Comparison of ENCODE assay signal across 10 cellular contexts in the genomic region with DNA sequence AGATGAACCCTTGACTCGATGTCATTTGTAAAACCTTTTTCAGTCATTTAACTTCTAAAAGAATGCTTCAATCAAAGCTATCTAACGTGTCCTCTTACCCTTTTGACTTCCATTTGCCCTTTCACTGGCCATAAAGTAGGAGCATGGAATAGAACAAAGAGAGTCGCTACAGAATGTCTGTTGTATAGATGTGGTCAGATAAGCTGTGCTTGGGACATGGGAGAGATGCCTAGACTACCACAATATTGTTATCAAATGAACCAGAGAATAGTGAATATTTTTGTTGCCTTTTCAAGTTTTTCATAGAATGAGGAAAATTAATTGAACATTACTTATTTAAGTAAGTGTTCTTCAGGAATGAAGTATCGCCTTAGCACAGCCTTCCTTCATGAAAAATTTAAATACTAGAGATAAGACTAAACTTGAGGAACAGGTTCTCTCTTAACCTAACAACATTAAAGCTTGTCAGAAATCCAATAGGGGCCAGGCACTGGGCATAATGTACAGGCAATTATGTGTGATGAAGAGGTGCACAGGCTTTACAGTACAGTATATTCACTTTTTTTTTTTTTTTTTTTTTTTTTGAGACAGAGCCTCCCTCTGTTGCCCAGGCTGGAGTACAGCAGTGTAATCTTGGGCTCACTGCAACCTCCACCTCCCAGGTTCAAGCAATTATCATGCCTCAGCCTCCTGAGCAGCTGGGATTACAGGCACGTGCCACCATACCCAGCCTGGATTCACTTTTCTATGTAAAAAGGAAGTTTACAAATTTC. TPM values are rescaled to one million over a fixed set of nuclear protein-coding genes. Genes with fewer than 3 reads are reported as not detected.
A peak's percentile ranks its signal among the peaks of the same experiment; 100 is the strongest.
DNase-seq lines count a peak whose midpoint lies in the region; ATAC-seq, FAIRE-seq and TF ChIP-seq lines count a peak whose summit lies in the region.
"Had no signal": no experiment of that assay in that cellular context is flagged by ENCODE, and none has a peak within 500 bp of the region (broad histone marks: within the 10 kb centered on the region; RNA-seq: fewer than 3 reads in every experiment).

No MANE protein-coding gene starts in this region.

- H3K9me3 ChIP-seq in DOHH2 (ENCODE audit: control insufficient read depth, insufficient read depth, low read length), result no peaks in the 10 kb centered on the region
- H3K9me3 ChIP-seq in OCI-LY1 (ENCODE audit: low read length), result no peaks in the 10 kb centered on the region
- no peaks in the 10 kb centered on the region for H3K9me3 ChIP-seq in duodenal mucosa (ENCODE audit: control insufficient read depth in 1 of 2, low read length in 2 of 2)
- H3K9me3 ChIP-seq in pancreas, result no peaks in the 10 kb centered on the region

- no peak overlapping the region for H2AFZ ChIP-seq in OCI-LY1 (ENCODE audit: low read length)

- 16% methylated on average over 5 of the region's 5 CpGs for WGBS in pancreas, 2 donors

- H3K36me3 ChIP-seq in DOHH2 (ENCODE audit: control insufficient read depth, low read length) (peaks cover 97% of the 10 kb centered on the region), OCI-LY1 (ENCODE audit: insufficient read depth, low read length) (peaks cover 87% of the 10 kb centered on the region), duodenal mucosa (ENCODE audit: control insufficient read depth in 1 of 2, insufficient read depth in 2 of 2, low read length in 2 of 2) (no peaks in the 10 kb centered on the region), pancreas (no peaks in the 10 kb centered on the region)

- H3K4me3 ChIP-seq in DOHH2 (ENCODE audit: low read length), result no peak overlapping the region
- H3K4me3 ChIP-seq in OCI-LY1 (ENCODE audit: low read depth, low read length, poor library complexity, severe bottlenecking), result no peak overlapping the region
- H3K4me3 ChIP-seq in duodenal mucosa (ENCODE audit: low read depth in 1 of 2, low read length in 2 of 2), result peak overlapping the region; percentile 19 to 26
- no peak overlapping the region for H3K4me3 ChIP-seq in pancreas

- FAIRE-seq in pancreas (lab: Jason Lieb, UNC), result no peak

- H3K9me2 ChIP-seq in DOHH2 (replicated peaks; ENCODE audit: control insufficient read depth, low read length) (no peaks in the 10 kb centered on the region), OCI-LY1 (ENCODE audit: low read depth, low read length) (no peaks in the 10 kb centered on the region)

- DNase-seq in pancreas, result no peak
- no peak for DNase-seq in Kasumi-1 (lab: John Stamatoyannopoulos, UW)
- DNase-seq in DMS114 treated with DMSO at 0.1 percent for 48 hours (lab: John Stamatoyannopoulos, UW; ENCODE audit: unreplicated experiment), result no peak
- DNase-seq in putamen (ENCODE audit: low spot score), result no peak
- DNase-seq: activated effector memory CD4-positive, alpha-beta T cell treated with Interleukin-2 at 50 U/mL for 16 hours; hippocampal formation had no signal

- H3K27ac ChIP-seq in DOHH2 (ENCODE audit: low read depth, low read length) (no peak overlapping the region), OCI-LY1 (ENCODE audit: low read depth, low read length, poor library complexity, severe bottlenecking) (no peak overlapping the region), duodenal mucosa (ENCODE audit: low read depth, low read length) (no peak overlapping the region), pancreas (peak overlapping the region in 2 of 4 donors; percentile 22 to 41)

- TF ChIP-seq CTCF in DOHH2 (IDR thresholded peaks at IDR 0.05; ENCODE audit: low read depth, low read length, poor library complexity, severe bottlenecking), result no peak
- TF ChIP-seq CTCF in OCI-LY1 (IDR thresholded peaks at IDR 0.05; ENCODE audit: low read length), result no peak
- TF ChIP-seq CTCF in pancreas (IDR thresholded peaks at IDR 0.05), result no peak

- H3K79me2 ChIP-seq in DOHH2 (ENCODE audit: control insufficient read depth, low read length), result no peaks in the 10 kb centered on the region; the same call in 1 of the 2 replicates
- H3K79me2 ChIP-seq in OCI-LY1 (ENCODE audit: insufficient read depth, low read length), result no peaks in the 10 kb centered on the region; the same call in none of the 2 replicates

- ATAC-seq in pancreas (peak; percentile 40 to 67 (median 59)), GM19035 (IDR thresholded peaks at IDR 0.05; ENCODE audit: unreplicated experiment) (no peak)

- no peak overlapping the region for H3K9ac ChIP-seq in OCI-LY1 (ENCODE audit: low read length)
- H3K9ac ChIP-seq in duodenal mucosa (ENCODE audit: low read depth in 1 of 2, low read length in 2 of 2), result peak overlapping the region; percentile 1 to 23

- H3F3A ChIP-seq in DOHH2 (ENCODE audit: control insufficient read depth, insufficient read depth) (peaks cover 3% of the 10 kb centered on the region; the same call in 1 of the 2 replicates), OCI-LY1 (ENCODE audit: insufficient read depth, low read length) (no peaks in the 10 kb centered on the region)

- peak overlapping the region; percentile 77; the same call in 1 of the 2 replicates for H3K4me2 ChIP-seq in DOHH2 (ENCODE audit: low read length)
- peak overlapping the region; percentile 15 for H3K4me2 ChIP-seq in OCI-LY1 (ENCODE audit: low read length)

- H4K20me1 ChIP-seq in DOHH2 (ENCODE audit: control insufficient read depth, insufficient read depth, low read depth, low read length), result peaks cover 72% of the 10 kb centered on the region
- peaks cover 23% of the 10 kb centered on the region for H4K20me1 ChIP-seq in OCI-LY1 (ENCODE audit: insufficient read depth, low read length)

- no peaks in the 10 kb centered on the region for H3K27me3 ChIP-seq in DOHH2 (ENCODE audit: control insufficient read depth, low read length)
- H3K27me3 ChIP-seq in OCI-LY1 (ENCODE audit: insufficient read depth, low read length), result no peaks in the 10 kb centered on the region
- no peaks in the 10 kb centered on the region for H3K27me3 ChIP-seq in duodenal mucosa (ENCODE audit: control insufficient read depth in 1 of 2, insufficient read depth in 2 of 2, low read length in 2 of 2)
- no peaks in the 10 kb centered on the region for H3K27me3 ChIP-seq in pancreas

- intact Hi-C loops in pancreas (cut with DNase I), result no loop called here

- H3K4me1 ChIP-seq in DOHH2 (ENCODE audit: control insufficient read depth, low read length) (peaks cover 83% of the 10 kb centered on the region), OCI-LY1 (ENCODE audit: insufficient read depth, low read length, severe bottlenecking) (peaks cover 94% of the 10 kb centered on the region), duodenal mucosa (ENCODE audit: control insufficient read depth in 1 of 2, insufficient read depth in 2 of 2, low read length in 2 of 2) (peaks cover 71 to 77% of the 10 kb centered on the region in 2 donors), pancreas (peaks cover 53 to 68% (median 66%) of the 10 kb centered on the region in 3 donors)

RNA-seq across cellular contexts. Expression of a gene that starts 7.5 kb away (rescaled TPM):
- 10 to 100 TPM; 27.2 to 62.5 (median 34.7) TPM for total RNA-seq in pancreas
- polyA plus RNA-seq in pancreas, result 10 to 100 TPM; 14.1 to 16.3 TPM

Comparison
In these comparisons a context has a peak if more than half of its experiments do, and no peak if none do; other contexts are left out.
1. H3K4me3 ChIP-seq: peak in duodenal mucosa (2 of 2); none in DOHH2 (single experiment), OCI-LY1 (single experiment) and pancreas (0 of 4).